Comparison of ENCODE assay signal across 25 cellular contexts in the genomic region with DNA sequence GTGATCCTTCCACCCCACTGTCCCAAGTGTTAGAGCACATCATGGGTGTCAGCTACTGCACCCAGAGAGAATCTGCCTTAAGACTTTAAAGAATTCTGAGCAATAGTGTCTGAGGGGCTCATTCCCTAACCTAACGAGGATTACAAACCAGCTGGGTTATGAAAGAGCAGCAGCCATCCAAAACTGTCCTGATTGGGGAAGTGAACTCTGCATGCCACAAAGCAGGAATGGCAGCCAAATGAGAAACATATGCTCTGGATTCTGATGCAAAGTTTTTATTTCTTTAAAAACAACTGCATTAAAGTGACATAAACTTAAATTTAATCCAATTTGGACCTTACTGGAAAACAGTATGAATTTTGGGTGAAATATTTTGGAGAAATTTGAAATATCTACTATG.
DNase-seq lines count a peak whose midpoint lies in the region; ATAC-seq and TF ChIP-seq lines count a peak whose summit lies in the region.
"Had no signal": no experiment of that assay in that cellular context is flagged by ENCODE, and none has a peak within 500 bp of the region (broad histone marks: within the 10 kb centered on the region; RNA-seq: fewer than 3 reads in every experiment).

No MANE protein-coding gene starts in this region.

- H3K9me3 ChIP-seq in Loucy (ENCODE audit: insufficient read depth, low read depth, low read length) = no peaks in the 10 kb centered on the region
- no peaks in the 10 kb centered on the region for H3K9me3 ChIP-seq in neutrophil
- H3K9me3 ChIP-seq: body of pancreas, pancreas, sigmoid colon, thyroid gland had no signal

- no peaks in the 10 kb centered on the region for H3K27me3 ChIP-seq in Loucy (ENCODE audit: insufficient read depth, low read length, poor library complexity, severe bottlenecking)
- H3K27me3 ChIP-seq in neutrophil = no peaks in the 10 kb centered on the region
- H3K27me3 ChIP-seq: body of pancreas, pancreas, sigmoid colon, thyroid gland had no signal

- H3K4me3 ChIP-seq in Loucy (ENCODE audit: low read length, poor library complexity, severe bottlenecking) (no peak overlapping the region), neutrophil (ENCODE audit: low read depth in 1 of 2, low read length in 1 of 2) (no peak overlapping the region)
- H3K4me3 ChIP-seq: body of pancreas, pancreas, sigmoid colon, thyroid gland had no signal

- H3K36me3 ChIP-seq in Loucy (ENCODE audit: insufficient read depth, low read length) (no peaks in the 10 kb centered on the region), neutrophil (no peaks in the 10 kb centered on the region)
- H3K36me3 ChIP-seq: pancreas, sigmoid colon, thyroid gland had no signal

- H3K4me1 ChIP-seq in Loucy (ENCODE audit: insufficient read depth, low read length, poor library complexity, severe bottlenecking) (peaks cover 72% of the 10 kb centered on the region), neutrophil (ENCODE audit: control insufficient read depth in 1 of 2, insufficient read depth in 1 of 2, low read depth in 1 of 2, low read length in 1 of 2) (peaks cover 71 to 75% of the 10 kb centered on the region in 2 experiments)
- H3K4me1 ChIP-seq: body of pancreas had no signal

- H3K27me3 Mint-ChIP-seq in dendritic cell treated with granulocyte-macrophage colony-stimulating factor and Interleukin-4, amounts not matched to agents 40 ng/mL and 50 ng/mL, for 4 days = no peaks in the 10 kb centered on the region
- H3K27me3 Mint-ChIP-seq: activated naive CD8-positive, alpha-beta T cell; naive B cell; stimulated activated memory B cell treated with anti-CD40 and anti-IgM and Interleukin-4, amounts not matched to agents 10 μg/mL and 1 μg/mL and 100 μg/mL, for 72 hours had no signal

- peak overlapping the region; percentile 97 for H3K27ac ChIP-seq in neutrophil
- H3K27ac ChIP-seq: body of pancreas, pancreas, sigmoid colon, thyroid gland had no signal

- no peak overlapping the region for H3K4me3 Mint-ChIP-seq in dendritic cell treated with granulocyte-macrophage colony-stimulating factor and Interleukin-4, amounts not matched to agents 40 ng/mL and 50 ng/mL, for 4 days
- H3K4me3 Mint-ChIP-seq: activated CD8-positive, alpha-beta T cell treated with anti-CD3 and anti-CD28 coated beads, Interleukin-2, amount 10 ng/mL, durations not matched to agents 7 days and 5 days; activated naive CD8-positive, alpha-beta T cell; endodermal cell; stimulated activated memory B cell treated with anti-CD40 and anti-IgM and Interleukin-4, amounts not matched to agents 10 μg/mL and 1 μg/mL and 100 μg/mL, for 72 hours had no signal

- intact Hi-C loops in dendritic cell treated with granulocyte-macrophage colony-stimulating factor and Interleukin-4, amounts not matched to agents 40 ng/mL and 50 ng/mL, for 4 days (cut with micrococcal nuclease) = no loop called here

- peak overlapping the region; percentile 52 for H3K27ac Mint-ChIP-seq in dendritic cell treated with granulocyte-macrophage colony-stimulating factor and Interleukin-4, amounts not matched to agents 40 ng/mL and 50 ng/mL, for 4 days
- H3K27ac Mint-ChIP-seq: activated CD8-positive, alpha-beta T cell treated with anti-CD3 and anti-CD28 coated beads, Interleukin-2, amount 10 ng/mL, durations not matched to agents 7 days and 5 days; activated naive CD8-positive, alpha-beta T cell; endodermal cell; stimulated activated memory B cell treated with anti-CD40 and anti-IgM and Interleukin-4, amounts not matched to agents 10 μg/mL and 1 μg/mL and 100 μg/mL, for 72 hours had no signal

- TF ChIP-seq CTCF in Loucy (conservative IDR thresholded peaks at IDR 0.05; ENCODE audit: low read length) (no peak), neutrophil (IDR thresholded peaks at IDR 0.05) (no peak)

- no peaks in the 10 kb centered on the region for H3K9me3 Mint-ChIP-seq in dendritic cell treated with granulocyte-macrophage colony-stimulating factor and Interleukin-4, amounts not matched to agents 40 ng/mL and 50 ng/mL, for 4 days
- H3K9me3 Mint-ChIP-seq: endodermal cell had no signal

- peaks cover 20% of the 10 kb centered on the region for H3F3A ChIP-seq in Loucy (ENCODE audit: low read depth)

- H2AFZ ChIP-seq in Loucy (ENCODE audit: low read length) = no peak overlapping the region

- peaks cover 48% of the 10 kb centered on the region for H3K36me3 Mint-ChIP-seq in dendritic cell treated with granulocyte-macrophage colony-stimulating factor and Interleukin-4, amounts not matched to agents 40 ng/mL and 50 ng/mL, for 4 days (ENCODE audit: low read depth)
- H3K36me3 Mint-ChIP-seq: activated naive CD8-positive, alpha-beta T cell; naive B cell; stimulated activated memory B cell treated with anti-CD40 and anti-IgM and Interleukin-4, amounts not matched to agents 10 μg/mL and 1 μg/mL and 100 μg/mL, for 72 hours had no signal

- peak; percentile 55 for DNase-seq in CD1c-positive myeloid dendritic cell (ENCODE audit: extremely low spot score)
- DNase-seq in NOMO-1 treated with DMSO at 0.1 percent for 48 hours (lab: John Stamatoyannopoulos, UW; ENCODE audit: unreplicated experiment) = no peak
- DNase-seq in NK-92 (lab: John Stamatoyannopoulos, UW; ENCODE audit: unreplicated experiment) = no peak
- DNase-seq: activated CD4-positive, CD25-positive, alpha-beta regulatory T cell; activated CD8-positive, alpha-beta T cell treated with anti-CD3 and anti-CD28 coated beads, Interleukin-2, amount 10 ng/mL, durations not matched to agents 7 days and 5 days; activated T-cell treated with anti-CD3 and anti-CD28 coated beads, Interleukin-2, amount 50 U/mL, for 48 hours; body of pancreas; endodermal cell; foreskin melanocyte; kidney; mammary epithelial cell; naive B cell; NCI-H1092 treated with DMSO at 0.1 percent for 48 hours; NCI-H2081; NCI-H446 treated with DMSO at 0.1 percent for 48 hours; pancreas; sigmoid colon; thyroid gland had no signal

- no peak for ATAC-seq in HG02678 (IDR thresholded peaks at IDR 0.05; ENCODE audit: unreplicated experiment)
- ATAC-seq: activated CD8-positive, alpha-beta T cell treated with anti-CD3 and anti-CD28 coated beads, Interleukin-2, amount 10 ng/mL, durations not matched to agents 7 days and 5 days; body of pancreas; pancreas; Right ventricle myocardium inferior; stimulated activated memory B cell treated with anti-CD40 and anti-IgM and Interleukin-4, amounts not matched to agents 10 μg/mL and 1 μg/mL and 100 μg/mL, for 72 hours had no signal

- peaks cover 78% of the 10 kb centered on the region for H3K4me1 Mint-ChIP-seq in dendritic cell treated with granulocyte-macrophage colony-stimulating factor and Interleukin-4, amounts not matched to agents 40 ng/mL and 50 ng/mL, for 4 days (ENCODE audit: low read depth)

- H3K4me2 ChIP-seq in Loucy (ENCODE audit: low read depth, low read length, poor library complexity, severe bottlenecking) = no peak overlapping the region

- H3K9me2 ChIP-seq in Loucy (replicated peaks; ENCODE audit: low read depth, low read length) = no peaks in the 10 kb centered on the region

- H3K79me2 ChIP-seq in Loucy (ENCODE audit: insufficient read depth, low read length) = no peaks in the 10 kb centered on the region

- no peaks in the 10 kb centered on the region for H4K20me1 ChIP-seq in Loucy (ENCODE audit: insufficient read depth, low read length, poor library complexity, severe bottlenecking)

- peak overlapping the region; percentile 10 for H3K9ac ChIP-seq in Loucy (ENCODE audit: low read depth, low read length, poor library complexity, severe bottlenecking)
